Comparison of ENCODE assay signal across 21 cellular contexts in genomic region chr10:113915540-113915939, GRCh38.
"Had no signal": no experiment of that assay in that cellular context is flagged by ENCODE, and none has a peak within 500 bp of the region (broad histone marks: within the 10 kb centered on the region; RNA-seq: fewer than 3 reads in every experiment).

No MANE protein-coding gene starts in this region.

- H3K27ac ChIP-seq: neutrophil, psoas muscle, sigmoid colon, skin epidermis, testis, tibial nerve had no signal

- H3K4me3 Mint-ChIP-seq: dendritic cell treated with granulocyte-macrophage colony-stimulating factor and Interleukin-4, amounts not matched to agents 40 ng/mL and 50 ng/mL, for 4 days; endodermal cell; naive thymus-derived CD8-positive, alpha-beta T cell; stimulated activated naive B cell treated with anti-CD40 and anti-IgM and Interleukin-4, amounts not matched to agents 10 μg/mL and 1 μg/mL and 100 μg/mL, for 72 hours; stimulated activated naive CD8-positive, alpha-beta T cell treated with anti-CD3 and anti-CD28 coated beads, Interleukin-15, amount 100 ng/mL, for 72 hours had no signal

- H3K27me3 ChIP-seq: heart left ventricle, sigmoid colon, testis, tibial nerve had no signal

- H3K4me1 Mint-ChIP-seq: endodermal cell; naive thymus-derived CD8-positive, alpha-beta T cell; stimulated activated naive CD8-positive, alpha-beta T cell treated with anti-CD3 and anti-CD28 coated beads, Interleukin-15, amount 100 ng/mL, for 72 hours had no signal

- DNase-seq: endodermal cell; foreskin melanocyte; heart left ventricle; hypothalamus; kidney glomerular epithelial cell; mucosa of descending colon; naive thymus-derived CD8-positive, alpha-beta T cell; psoas muscle; retina; sigmoid colon; stimulated activated CD4-positive, alpha-beta T cell treated with anti-CD3 and anti-CD28 coated beads, Interleukin-2, amount 100 ng/mL, for 24 hours; stimulated activated CD4-positive, alpha-beta T cell treated with anti-CD3 and anti-CD28 coated beads, Interleukin-4, amount 100 ng/mL, for 4 hours; stimulated activated naive B cell treated with anti-CD40 and anti-IgM and Interleukin-4, amounts not matched to agents 10 μg/mL and 1 μg/mL and 100 μg/mL, for 72 hours; stimulated activated naive CD8-positive, alpha-beta T cell treated with anti-CD3 and anti-CD28 coated beads, Interleukin-15, amount 100 ng/mL, for 72 hours; testis had no signal

- H3K4me1 ChIP-seq: heart left ventricle, psoas muscle, sigmoid colon, testis, tibial nerve had no signal

- H3K27ac Mint-ChIP-seq: dendritic cell treated with granulocyte-macrophage colony-stimulating factor and Interleukin-4, amounts not matched to agents 40 ng/mL and 50 ng/mL, for 4 days; endodermal cell; stimulated activated naive B cell treated with anti-CD40 and anti-IgM and Interleukin-4, amounts not matched to agents 10 μg/mL and 1 μg/mL and 100 μg/mL, for 72 hours; stimulated activated naive CD8-positive, alpha-beta T cell treated with anti-CD3 and anti-CD28 coated beads, Interleukin-15, amount 100 ng/mL, for 72 hours had no signal

- FAIRE-seq: islet of Langerhans, urothelium cell line had no signal

- ATAC-seq: mucosa of descending colon; naive thymus-derived CD8-positive, alpha-beta T cell; psoas muscle; stimulated activated naive B cell treated with anti-CD40 and anti-IgM and Interleukin-4, amounts not matched to agents 10 μg/mL and 1 μg/mL and 100 μg/mL, for 72 hours; stimulated activated naive CD8-positive, alpha-beta T cell treated with anti-CD3 and anti-CD28 coated beads, Interleukin-15, amount 100 ng/mL, for 72 hours had no signal

- H3K4me3 ChIP-seq: heart left ventricle, mucosa of descending colon, psoas muscle, sigmoid colon, skin epidermis, testis, tibial nerve had no signal

- H3K9me3 ChIP-seq: heart left ventricle, mucosa of descending colon, neutrophil, psoas muscle, sigmoid colon, testis, tibial nerve had no signal

- H3K9me3 Mint-ChIP-seq: dendritic cell treated with granulocyte-macrophage colony-stimulating factor and Interleukin-4, amounts not matched to agents 40 ng/mL and 50 ng/mL, for 4 days; endodermal cell; naive thymus-derived CD8-positive, alpha-beta T cell; stimulated activated naive CD8-positive, alpha-beta T cell treated with anti-CD3 and anti-CD28 coated beads, Interleukin-15, amount 100 ng/mL, for 72 hours had no signal

- H3K27me3 Mint-ChIP-seq: dendritic cell treated with granulocyte-macrophage colony-stimulating factor and Interleukin-4, amounts not matched to agents 40 ng/mL and 50 ng/mL, for 4 days; naive thymus-derived CD8-positive, alpha-beta T cell; stimulated activated naive B cell treated with anti-CD40 and anti-IgM and Interleukin-4, amounts not matched to agents 10 μg/mL and 1 μg/mL and 100 μg/mL, for 72 hours; stimulated activated naive CD8-positive, alpha-beta T cell treated with anti-CD3 and anti-CD28 coated beads, Interleukin-15, amount 100 ng/mL, for 72 hours had no signal
